12 cellular contexts compared by ENCODE assay signal in genomic region chr5:119270955-119271757, GRCh38.
DNase-seq lines count a peak whose midpoint lies in the region; ATAC-seq and TF ChIP-seq lines count a peak whose summit lies in the region.
"Had no signal": no experiment of that assay in that cellular context is flagged by ENCODE, and none has a peak within 500 bp of the region (broad histone marks: within the 10 kb centered on the region; RNA-seq: fewer than 3 reads in every experiment).

No MANE protein-coding gene starts in this region.

- no peaks in the 10 kb centered on the region for H3K9me3 ChIP-seq in duodenal mucosa (ENCODE audit: control insufficient read depth in 1 of 2, low read length in 2 of 2)
- no peaks in the 10 kb centered on the region for H3K9me3 ChIP-seq in tibial artery
- H3K9me3 ChIP-seq: thyroid gland had no signal

- TF ChIP-seq CTCF in tibial artery (IDR thresholded peaks at IDR 0.05) = no peak

- H3K27me3 Mint-ChIP-seq in activated T-cell treated with anti-CD3 and anti-CD28 coated beads, Interleukin-2, amount 50 U/mL, for 72 hours (ENCODE audit: low read depth) = no peaks in the 10 kb centered on the region

- H3K27ac ChIP-seq in duodenal mucosa (ENCODE audit: low read depth, low read length) (no peak overlapping the region), tibial artery (peak overlapping the region; percentile 94 to 97)
- H3K27ac ChIP-seq: thyroid gland had no signal

- intact Hi-C loops in tibial artery (cut with DNase I; ENCODE audit: low total_unique reads) = no loop called here

- H3K27me3 ChIP-seq in duodenal mucosa (ENCODE audit: control insufficient read depth in 1 of 2, insufficient read depth in 2 of 2, low read length in 2 of 2) (no peaks in the 10 kb centered on the region), tibial artery (no peaks in the 10 kb centered on the region)
- H3K27me3 ChIP-seq: thyroid gland had no signal

- no peaks in the 10 kb centered on the region for H3K36me3 ChIP-seq in duodenal mucosa (ENCODE audit: control insufficient read depth in 1 of 2, insufficient read depth in 2 of 2, low read length in 2 of 2)
- H3K36me3 ChIP-seq in tibial artery = no peaks in the 10 kb centered on the region
- H3K36me3 ChIP-seq: thyroid gland had no signal

- H3K4me3 ChIP-seq in duodenal mucosa (ENCODE audit: low read depth in 1 of 2, low read length in 2 of 2) (peak overlapping the region; percentile 1 to 8), tibial artery (no peak overlapping the region)
- H3K4me3 ChIP-seq: thyroid gland had no signal

- peak overlapping the region; percentile 96 to 99 for H3K4me3 Mint-ChIP-seq in activated T-cell treated with anti-CD3 and anti-CD28 coated beads, Interleukin-2, amount 50 U/mL, for 72 hours

- H3K27ac Mint-ChIP-seq in activated T-cell treated with anti-CD3 and anti-CD28 coated beads, Interleukin-2, amount 50 U/mL, for 72 hours = peak overlapping the region; percentile 100

- H3K4me1 ChIP-seq in duodenal mucosa (ENCODE audit: control insufficient read depth in 1 of 2, insufficient read depth in 2 of 2, low read length in 2 of 2) (peaks cover 31 to 34% of the 10 kb centered on the region in 2 donors), tibial artery (peaks cover 0 to 73% (median 40%) of the 10 kb centered on the region in 4 donors)

- ATAC-seq in activated T-cell treated with anti-CD3 and anti-CD28 coated beads, Interleukin-2, amount 50 U/mL, for 72 hours (replicated peaks in 1 of 2) = no peak
- ATAC-seq in HG03045 (IDR thresholded peaks at IDR 0.05; ENCODE audit: unreplicated experiment) (no peak), HG03521 (IDR thresholded peaks at IDR 0.05; ENCODE audit: unreplicated experiment) (no peak)

- no peak for DNase-seq in activated T-cell treated with anti-CD3 and anti-CD28 coated beads, Interleukin-2, amount 50 U/mL, for 72 hours
- DNase-seq in activated T-cell treated with anti-CD3 and anti-CD28 coated beads, Interleukin-2, amount 50 U/mL, for 48 hours = no peak
- DNase-seq in SIG-M5 (lab: John Stamatoyannopoulos, UW) = peak; percentile 49
- DNase-seq in tibial artery = no peak
- DNase-seq in epidermal melanocyte (ENCODE audit: insufficient read length, low spot score) = no peak
- DNase-seq: activated CD4-positive, alpha-beta T cell treated with anti-CD3 and anti-CD28 coated beads, Interleukin-2, amount 50 U/mL, for 48 hours; caudate nucleus; NCI-H187 treated with DMSO at 0.1 percent for 48 hours; thyroid gland had no signal

- H3K9me3 Mint-ChIP-seq in activated T-cell treated with anti-CD3 and anti-CD28 coated beads, Interleukin-2, amount 50 U/mL, for 72 hours = no peaks in the 10 kb centered on the region

- peaks cover 0 to 4% of the 10 kb centered on the region in 2 donors for H3K36me3 Mint-ChIP-seq in activated T-cell treated with anti-CD3 and anti-CD28 coated beads, Interleukin-2, amount 50 U/mL, for 72 hours (ENCODE audit: insufficient read depth in 2 of 2)

- H3K4me1 Mint-ChIP-seq in activated T-cell treated with anti-CD3 and anti-CD28 coated beads, Interleukin-2, amount 50 U/mL, for 72 hours (ENCODE audit: low read depth) = peaks cover 83% of the 10 kb centered on the region

- no peak overlapping the region for H3K9ac ChIP-seq in duodenal mucosa (ENCODE audit: low read depth in 1 of 2, low read length in 2 of 2)

Comparison
In these comparisons a context has a peak if more than half of its experiments do, and no peak if none do; other contexts are left out.
1. H3K4me3 ChIP-seq: peak in duodenal mucosa (2 of 2); none in tibial artery (0 of 2).